22 cellular contexts compared by ENCODE assay signal in genomic region chr1:115238336-115239147, GRCh38.
DNase-seq lines count a peak whose midpoint lies in the region; TF ChIP-seq lines count a peak whose summit lies in the region.
"Had no signal": no experiment of that assay in that cellular context is flagged by ENCODE, and none has a peak within 500 bp of the region (broad histone marks: within the 10 kb centered on the region; RNA-seq: fewer than 3 reads in every experiment).

No MANE protein-coding gene starts in this region.

- DNase-seq in SHP77 treated with DMSO at 0.1 percent for 48 hours (lab: John Stamatoyannopoulos, UW) = peak; percentile 20
- DNase-seq in SHP77 (lab: John Stamatoyannopoulos, UW) = no peak
- DNase-seq in NCI-H146 (lab: John Stamatoyannopoulos, UW) = peak; percentile 79
- DNase-seq in WERI-Rb-1 = peak; percentile 38
- peak; percentile 58 for DNase-seq in stomach
- DNase-seq in thyroid gland = no peak
- DNase-seq in NCI-H1436 (lab: John Stamatoyannopoulos, UW) = no peak
- DNase-seq in NCI-H226 = no peak
- DNase-seq: activated T-cell treated with anti-CD3 and anti-CD28 coated beads for 4 hours; AML-193; CD4-positive, alpha-beta memory T cell; central memory CD4-positive, alpha-beta T cell; dorsolateral prefrontal cortex; glutamatergic neuron; left ventricle myocardium inferior; naive B cell; NCI-H1417 treated with DMSO at 0.1 percent for 48 hours; NCI-H526; T-helper 2 cell; tibial artery had no signal

- H3K27me3 ChIP-seq in WERI-Rb-1 (ENCODE audit: insufficient read depth, low read depth, severe bottlenecking) (no peaks in the 10 kb centered on the region), stomach (no peaks in the 10 kb centered on the region), thyroid gland (no peaks in the 10 kb centered on the region)
- H3K27me3 ChIP-seq: ascending aorta, tibial artery had no signal

- TF ChIP-seq EP300 in stomach (IDR thresholded peaks at IDR 0.05) = no peak

- intact Hi-C loops in stomach (cut with DNase I; ENCODE audit: low total_unique reads) (no loop called here), thyroid gland (cut with DNase I) (no loop called here)

- no peak for TF ChIP-seq POLR2A in stomach (IDR thresholded peaks at IDR 0.05)
- no peak for TF ChIP-seq POLR2A in thyroid gland (IDR thresholded peaks at IDR 0.05)

- H3K4me1 ChIP-seq in stomach (peaks cover 0 to 13% (median 8%) of the 10 kb centered on the region in 4 donors), thyroid gland (no peaks in the 10 kb centered on the region)
- H3K4me1 ChIP-seq: ascending aorta, HAP-1, left ventricle myocardium inferior had no signal

- H3K9me3 ChIP-seq in WERI-Rb-1 (ENCODE audit: severe bottlenecking) (no peaks in the 10 kb centered on the region), stomach (no peaks in the 10 kb centered on the region), thyroid gland (no peaks in the 10 kb centered on the region)
- H3K9me3 ChIP-seq: HAP-1, left ventricle myocardium inferior, tibial artery had no signal

- H3K4me3 ChIP-seq in WERI-Rb-1 (ENCODE audit: low read depth, low read length) (no peak overlapping the region), stomach (no peak overlapping the region), thyroid gland (replicated peaks in 1 of 3) (no peak overlapping the region)
- H3K4me3 ChIP-seq: ascending aorta, dorsolateral prefrontal cortex, HAP-1, left ventricle myocardium inferior, tibial artery had no signal

- H3K36me3 ChIP-seq in WERI-Rb-1 (no peaks in the 10 kb centered on the region), stomach (no peaks in the 10 kb centered on the region), thyroid gland (no peaks in the 10 kb centered on the region)
- H3K36me3 ChIP-seq: ascending aorta, HAP-1, left ventricle myocardium inferior, tibial artery had no signal

- WGBS in stomach, 5 donors = 37 to 55% (median 44%) methylated on average over 5 of the region's 5 CpGs
- 91% methylated on average over 5 of the region's 5 CpGs for WGBS in thyroid gland, 2 donors

- TF ChIP-seq CTCF in WERI-Rb-1 (IDR thresholded peaks at IDR 0.05; ENCODE audit: low read depth, low read length) (no peak), stomach (IDR thresholded peaks at IDR 0.05) (no peak), thyroid gland (IDR thresholded peaks at IDR 0.05) (no peak)

- no peak overlapping the region for H3K27ac ChIP-seq in WERI-Rb-1
- peak overlapping the region in 3 of 5 donors; percentile 3 to 49 (median 9) for H3K27ac ChIP-seq in stomach
- H3K27ac ChIP-seq in thyroid gland = no peak overlapping the region
- H3K27ac ChIP-seq: dorsolateral prefrontal cortex, left ventricle myocardium inferior had no signal

Comparison
In these comparisons a context has a peak if more than half of its experiments do, and no peak if none do; other contexts are left out.
1. DNase-seq: peak in SHP77 treated with DMSO at 0.1 percent for 48 hours (single experiment), NCI-H146 (single experiment), WERI-Rb-1 (single experiment) and stomach (single experiment); none in SHP77 (0 of 2), thyroid gland (0 of 2), NCI-H1436 (single experiment) and NCI-H226 (single experiment).
2. H3K27ac ChIP-seq: peak in stomach (3 of 5); none in WERI-Rb-1 (single experiment) and thyroid gland (0 of 3).